In the genomic region with DNA sequence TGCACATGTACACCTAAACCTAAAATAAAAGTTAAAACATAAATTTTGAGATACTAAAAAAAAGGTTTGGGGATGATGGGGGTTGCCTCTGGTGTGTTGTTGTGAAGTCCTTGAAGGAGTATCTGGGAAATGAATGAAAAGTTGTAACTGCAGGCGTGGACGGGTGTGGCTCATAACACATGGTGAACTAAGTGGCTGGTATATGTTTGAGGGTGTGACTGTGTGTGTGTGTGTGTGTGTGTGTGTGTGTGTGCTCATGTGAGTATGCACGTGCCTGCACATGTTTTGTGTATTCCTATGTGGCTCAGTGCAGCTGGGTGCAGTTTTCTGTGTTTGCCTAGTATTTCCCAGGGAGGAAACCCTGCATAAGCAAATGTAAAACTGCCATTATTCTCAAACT, we compare ENCODE assay signal across 30 cellular contexts.
"Had no signal": no experiment of that assay in that cellular context is flagged by ENCODE, and none has a peak within 500 bp of the region (broad histone marks: within the 10 kb centered on the region; RNA-seq: fewer than 3 reads in every experiment).

No MANE protein-coding gene starts in this region.

- H3K4me1 Mint-ChIP-seq: activated B cell treated with CpG ODN at 0.5 μM for 24 hours; activated CD8-positive, alpha-beta memory T cell treated with anti-CD3 and anti-CD28 coated beads, Interleukin-2, amount 10 ng/mL, durations not matched to agents 7 days and 5 days; central memory CD8-positive, alpha-beta T cell; T-helper 17 cell had no signal

- H3K4me2 ChIP-seq: hepatocyte had no signal

- DNase-seq: activated B cell treated with CpG ODN at 0.5 μM for 24 hours; activated CD4-positive, alpha-beta memory T cell treated with anti-CD3 and anti-CD28 coated beads for 36 hours; activated CD4-positive, alpha-beta T cell treated with anti-CD3 and anti-CD28 coated beads for 48 hours; activated CD4-positive, alpha-beta T cell treated with anti-CD3 and anti-CD28 coated beads, Interleukin-2, amount 50 U/mL, for 1 hour; activated CD8-positive, alpha-beta memory T cell treated with anti-CD3 and anti-CD28 coated beads, Interleukin-2, amount 10 ng/mL, durations not matched to agents 7 days and 5 days; activated CD8-positive, alpha-beta memory T cell treated with anti-CD3 and anti-CD28 coated beads, Interleukin-2, amount 50 U/mL, for 4 hours; activated CD8-positive, alpha-beta T cell treated with anti-CD3 and anti-CD28 coated beads, Interleukin-2, amount 10 ng/mL, durations not matched to agents 7 days and 5 days; activated gamma-delta T cell; activated naive CD4-positive, alpha-beta T cell treated with anti-CD3 and anti-CD28 coated beads, Interleukin-2, amount 50 U/mL, for 16 hours; activated naive CD4-positive, alpha-beta T cell treated with Interleukin-2 at 50 U/mL for 16 hours; activated T-cell treated with anti-CD3 and anti-CD28 coated beads, Interleukin-2, amount 50 U/mL, for 1 hour; activated T-cell treated with anti-CD3 and anti-CD28 coated beads, Interleukin-2, amount 50 U/mL, for 48 hours; amniotic stem cell; cortex of kidney; dermis blood vessel endothelial cell; effector CD4-positive, alpha-beta T cell; effector memory CD8-positive, alpha-beta T cell; foreskin melanocyte; heart right ventricle; T-helper 1 cell; T-helper 17 cell; T1000; WERI-Rb-1 had no signal

- ATAC-seq: activated CD4-positive, CD25-positive, alpha-beta regulatory T cell treated with anti-CD3 and anti-CD28 coated beads, Interleukin-2, amount 50 U/mL, for 24 hours; activated CD8-positive, alpha-beta memory T cell treated with anti-CD3 and anti-CD28 coated beads, Interleukin-2, amount 10 ng/mL, durations not matched to agents 7 days and 5 days; activated CD8-positive, alpha-beta T cell treated with anti-CD3 and anti-CD28 coated beads, Interleukin-2, amount 10 ng/mL, durations not matched to agents 7 days and 5 days; effector memory CD8-positive, alpha-beta T cell; gastroesophageal sphincter; heart right ventricle; T-helper 17 cell had no signal

- H3K36me3 ChIP-seq: esophagus muscularis mucosa, gastroesophageal sphincter, heart right ventricle, WERI-Rb-1 had no signal

- H3K27ac Mint-ChIP-seq: activated B cell treated with CpG ODN at 0.5 μM for 24 hours; activated CD4-positive, alpha-beta memory T cell treated with anti-CD3 and anti-CD28 coated beads for 36 hours; activated CD8-positive, alpha-beta memory T cell treated with anti-CD3 and anti-CD28 coated beads, Interleukin-2, amount 10 ng/mL, durations not matched to agents 7 days and 5 days; activated CD8-positive, alpha-beta T cell treated with anti-CD3 and anti-CD28 coated beads, Interleukin-2, amount 10 ng/mL, durations not matched to agents 7 days and 5 days; activated naive CD8-positive, alpha-beta T cell; T-helper 17 cell; T-helper 2 cell treated with Interferon-gamma antibody and Interleukin-4, amounts not matched to agents 5 μg/mL and 100 μg/mL, for 36 hours had no signal

- H3K79me2 ChIP-seq: hepatocyte had no signal

- H2AFZ ChIP-seq: hepatocyte had no signal

- H3K36me3 Mint-ChIP-seq: activated CD4-positive, alpha-beta memory T cell treated with anti-CD3 and anti-CD28 coated beads for 36 hours; activated CD8-positive, alpha-beta memory T cell treated with anti-CD3 and anti-CD28 coated beads, Interleukin-2, amount 10 ng/mL, durations not matched to agents 7 days and 5 days; activated naive CD8-positive, alpha-beta T cell had no signal

- H3K27ac ChIP-seq: esophagus muscularis mucosa, gastroesophageal sphincter, heart right ventricle, WERI-Rb-1 had no signal

- H3K4me3 Mint-ChIP-seq: activated B cell treated with CpG ODN at 0.5 μM for 24 hours; activated CD4-positive, alpha-beta memory T cell treated with anti-CD3 and anti-CD28 coated beads for 36 hours; activated CD8-positive, alpha-beta memory T cell treated with anti-CD3 and anti-CD28 coated beads, Interleukin-2, amount 10 ng/mL, durations not matched to agents 7 days and 5 days; activated CD8-positive, alpha-beta T cell treated with anti-CD3 and anti-CD28 coated beads, Interleukin-2, amount 10 ng/mL, durations not matched to agents 7 days and 5 days; activated naive CD8-positive, alpha-beta T cell; central memory CD8-positive, alpha-beta T cell; effector memory CD8-positive, alpha-beta T cell; T-helper 17 cell; T-helper 2 cell treated with Interferon-gamma antibody and Interleukin-4, amounts not matched to agents 5 μg/mL and 100 μg/mL, for 36 hours had no signal

- H3K9me3 ChIP-seq: esophagus muscularis mucosa, gastroesophageal sphincter, heart right ventricle had no signal

- H3K27me3 Mint-ChIP-seq: activated B cell treated with CpG ODN at 0.5 μM for 24 hours; activated CD4-positive, alpha-beta memory T cell treated with anti-CD3 and anti-CD28 coated beads for 36 hours; activated naive CD8-positive, alpha-beta T cell had no signal

- H3K27me3 ChIP-seq: esophagus muscularis mucosa, gastroesophageal sphincter, heart right ventricle, hepatocyte had no signal

- H3K4me3 ChIP-seq: esophagus muscularis mucosa, gastroesophageal sphincter, heart right ventricle, hepatocyte had no signal

- H3K4me1 ChIP-seq: esophagus muscularis mucosa, gastroesophageal sphincter had no signal

- H3K9me3 Mint-ChIP-seq: activated B cell treated with CpG ODN at 0.5 μM for 24 hours; activated CD4-positive, alpha-beta memory T cell treated with anti-CD3 and anti-CD28 coated beads for 36 hours; central memory CD8-positive, alpha-beta T cell; T-helper 2 cell treated with Interferon-gamma antibody and Interleukin-4, amounts not matched to agents 5 μg/mL and 100 μg/mL, for 36 hours had no signal
